In genomic region chr16:60922920-60923319, GRCh38 we compare ENCODE assay signal across 23 cellular contexts.
"Had no signal": no experiment of that assay in that cellular context is flagged by ENCODE, and none has a peak within 500 bp of the region (broad histone marks: within the 10 kb centered on the region; RNA-seq: fewer than 3 reads in every experiment).

No MANE protein-coding gene starts in this region.

- H3K9me3 ChIP-seq: colonic mucosa, esophagus muscularis mucosa, esophagus squamous epithelium, gastrocnemius medialis, gastroesophageal sphincter, heart left ventricle, heart right ventricle had no signal

- H3K27me3 Mint-ChIP-seq: dendritic cell treated with granulocyte-macrophage colony-stimulating factor and Interleukin-4, amounts not matched to agents 40 ng/mL and 50 ng/mL, for 4 days; effector memory CD8-positive, alpha-beta T cell had no signal

- H3K27me3 ChIP-seq: colonic mucosa, esophagus muscularis mucosa, esophagus squamous epithelium, foreskin keratinocyte, gastrocnemius medialis, gastroesophageal sphincter, heart left ventricle, heart right ventricle had no signal

- H3K4me1 ChIP-seq: colonic mucosa, esophagus muscularis mucosa, esophagus squamous epithelium, foreskin keratinocyte, gastrocnemius medialis, gastroesophageal sphincter, heart left ventricle, heart right ventricle had no signal

- H3K4me3 Mint-ChIP-seq: dendritic cell treated with granulocyte-macrophage colony-stimulating factor and Interleukin-4, amounts not matched to agents 40 ng/mL and 50 ng/mL, for 4 days; effector memory CD8-positive, alpha-beta T cell; endodermal cell had no signal

- H3K27ac Mint-ChIP-seq: dendritic cell treated with granulocyte-macrophage colony-stimulating factor and Interleukin-4, amounts not matched to agents 40 ng/mL and 50 ng/mL, for 4 days; effector memory CD8-positive, alpha-beta T cell; endodermal cell had no signal

- H3K4me3 ChIP-seq: colonic mucosa, coronary artery, esophagus muscularis mucosa, esophagus squamous epithelium, gastrocnemius medialis, gastroesophageal sphincter, heart left ventricle, heart right ventricle had no signal

- H3K9me3 Mint-ChIP-seq: dendritic cell treated with granulocyte-macrophage colony-stimulating factor and Interleukin-4, amounts not matched to agents 40 ng/mL and 50 ng/mL, for 4 days; endodermal cell had no signal

- DNase-seq: colonic mucosa; cortex of kidney; dermis blood vessel endothelial cell; effector CD4-positive, alpha-beta T cell; effector CD8-positive, alpha-beta T cell; effector memory CD4-positive, alpha-beta T cell; effector memory CD8-positive, alpha-beta T cell; endodermal cell; erythroblast; esophagus squamous epithelium; foreskin fibroblast; foreskin keratinocyte; foreskin melanocyte; gastrocnemius medialis; head of caudate nucleus; heart left ventricle; heart right ventricle had no signal

- H3K36me3 ChIP-seq: colonic mucosa, esophagus muscularis mucosa, esophagus squamous epithelium, gastrocnemius medialis, gastroesophageal sphincter, heart left ventricle, heart right ventricle had no signal

- H3K4me1 Mint-ChIP-seq: endodermal cell had no signal

- ATAC-seq: effector memory CD8-positive, alpha-beta T cell; esophagus mucosa; foreskin keratinocyte; gastrocnemius medialis; gastroesophageal sphincter; heart left ventricle; heart right ventricle had no signal

- H3K27ac ChIP-seq: colonic mucosa, coronary artery, epithelial cell of prostate, esophagus muscularis mucosa, esophagus squamous epithelium, foreskin keratinocyte, gastrocnemius medialis, gastroesophageal sphincter, heart left ventricle, heart right ventricle had no signal
